8 cellular contexts compared by ENCODE assay signal in genomic region chr15:38707802-38708671, GRCh38.
DNase-seq lines count a peak whose midpoint lies in the region; ATAC-seq, FAIRE-seq and TF ChIP-seq lines count a peak whose summit lies in the region.

No MANE protein-coding gene starts in this region.

- H3K27ac ChIP-seq in iPS DF 6.9 (ENCODE audit: low read length): no peak overlapping the region
- no peak overlapping the region for H3K27ac ChIP-seq in small intestine (ENCODE audit: low read depth in 1 of 2, low read length in 1 of 2)

- no peaks in the 10 kb centered on the region for H3K36me3 ChIP-seq in iPS DF 6.9 (ENCODE audit: control insufficient read depth, insufficient read depth, low read length)
- no peaks in the 10 kb centered on the region for H3K36me3 ChIP-seq in small intestine (ENCODE audit: control insufficient read depth in 2 of 2, insufficient read depth in 2 of 2, low read length in 2 of 2)

- DNase-seq in DMS53 (lab: John Stamatoyannopoulos, UW) (peak; percentile 70), NCI-H774 (lab: John Stamatoyannopoulos, UW) (peak; percentile 23), astrocyte of the spinal cord (ENCODE audit: low read depth, low spot score) (peak; percentile 76), iPS DF 6.9 (ENCODE audit: low read depth, low spot score) (peak; percentile 54), small intestine (peak; percentile 71)

- no peaks in the 10 kb centered on the region for H3K9me3 ChIP-seq in iPS DF 6.9 (ENCODE audit: control insufficient read depth, insufficient read depth, low read length)
- no peaks in the 10 kb centered on the region for H3K9me3 ChIP-seq in small intestine (ENCODE audit: control insufficient read depth, low read depth)

- peaks cover 4% of the 10 kb centered on the region; the same call in 1 of the 2 replicates for H3K4me1 ChIP-seq in iPS DF 6.9 (ENCODE audit: control insufficient read depth, insufficient read depth, low read length)
- no peaks in the 10 kb centered on the region for H3K4me1 ChIP-seq in small intestine (ENCODE audit: control insufficient read depth in 2 of 2, insufficient read depth in 1 of 2, low read depth in 1 of 2, low read length in 1 of 2)

- peak; percentile 70 for TF ChIP-seq CTCF in astrocyte of the spinal cord (IDR thresholded peaks at IDR 0.05; ENCODE audit: low read depth, low read length)

- in situ Hi-C loops in astrocyte of the spinal cord (cut with HindIII; ENCODE audit: low sequenced_read_pairs): no loop called here

- H3K4me3 ChIP-seq in astrocyte of the spinal cord (ENCODE audit: low read depth, low read length): no peak overlapping the region
- no peak overlapping the region for H3K4me3 ChIP-seq in iPS DF 6.9 (ENCODE audit: low read length)
- no peak overlapping the region for H3K4me3 ChIP-seq in small intestine (ENCODE audit: low read depth in 1 of 2, low read length in 2 of 2)

- peak; percentile 75 for FAIRE-seq in small intestine (lab: Jason Lieb, UNC)

- WGBS in iPS DF 6.9 (ENCODE audit: insufficient coverage, insufficient read length): no CpG with 5 or more reads among the region's 8 CpGs
- 50 to 54% (median 51%) methylated on average over 8 of the region's 8 CpGs for WGBS in small intestine, 3 donors

- no peaks in the 10 kb centered on the region for H3K27me3 ChIP-seq in iPS DF 6.9 (ENCODE audit: control insufficient read depth, insufficient read depth, low read length)
- no peaks in the 10 kb centered on the region for H3K27me3 ChIP-seq in small intestine (ENCODE audit: control insufficient read depth in 2 of 2, insufficient read depth in 2 of 2, low read length in 2 of 2)

- ATAC-seq in GM18867 (IDR thresholded peaks at IDR 0.05; ENCODE audit: unreplicated experiment) (peak; percentile 86), HG03066 (IDR thresholded peaks at IDR 0.05; ENCODE audit: low read depth, unreplicated experiment) (peak; percentile 73), GM18873 (IDR thresholded peaks at IDR 0.05; ENCODE audit: low FRiP score, unreplicated experiment) (no peak)

Comparison
In these comparisons a context has a peak if more than half of its experiments do, and no peak if none do; other contexts are left out.
1. DNase-seq: peak in every context shown above with its lines; median percentile 76 in astrocyte of the spinal cord; 71 in small intestine; 70 in DMS53; 54 in iPS DF 6.9; 23 in NCI-H774.